Comparison of ENCODE assay signal across 8 cellular contexts in genomic region chr3:150411971-150412370, GRCh38. TPM values are rescaled to one million over a fixed set of nuclear protein-coding genes. Genes with fewer than 3 reads are reported as not detected.
DNase-seq lines count a peak whose midpoint lies in the region; ATAC-seq and TF ChIP-seq lines count a peak whose summit lies in the region.

No MANE protein-coding gene starts in this region.

- intact Hi-C loops in colonic mucosa (cut with DNase I) = loop anchor here (5.0 kb wide), 1 partner anchor 85 kb away; no protein-coding TSS in a partner anchor

- TF ChIP-seq POLR2A in NB4 (IDR thresholded peaks at IDR 0.05; ENCODE audit: extremely low read depth, insufficient read length) = no peak

- H3K9me3 ChIP-seq in CD4-positive, CD25-positive, alpha-beta regulatory T cell (ENCODE audit: control insufficient read depth in 2 of 2, low read length in 2 of 2) = no peaks in the 10 kb centered on the region
- H3K9me3 ChIP-seq in colonic mucosa (no peaks in the 10 kb centered on the region), neural cell (ENCODE audit: low read length) (no peaks in the 10 kb centered on the region)

- TF ChIP-seq RAD21 in neural cell (conservative IDR thresholded peaks at IDR 0.05) = no peak

- H3K4me3 ChIP-seq in CD4-positive, CD25-positive, alpha-beta regulatory T cell (ENCODE audit: low read depth, low read length) = peak overlapping the region; percentile 98
- H3K4me3 ChIP-seq in NB4 (ENCODE audit: low read depth, low read length) (peak overlapping the region; percentile 89), colonic mucosa (peak overlapping the region; percentile 97), neural cell (ENCODE audit: low read length) (peak overlapping the region; percentile 88)

- no peaks in the 10 kb centered on the region for H3K9me2 ChIP-seq in neural cell (ENCODE audit: insufficient read depth, low read length)

- peak overlapping the region; percentile 21 to 90 (median 76) for H3K27ac Mint-ChIP-seq in CD4-positive, CD25-positive, alpha-beta regulatory T cell

- peaks cover 44% of the 10 kb centered on the region for H4K20me1 ChIP-seq in neural cell (ENCODE audit: insufficient read depth)

- no peak for ATAC-seq in CD4-positive, CD25-positive, alpha-beta regulatory T cell (ENCODE audit: low read depth in 2 of 2)

- peaks cover 64% of the 10 kb centered on the region for H3K79me2 ChIP-seq in neural cell (replicated peaks; ENCODE audit: insufficient read depth, low read length)

- peak overlapping the region; percentile 95 for H3K4me2 ChIP-seq in neural cell (ENCODE audit: low read length)

- TF ChIP-seq EP300 in neural cell (conservative IDR thresholded peaks at IDR 0.05; ENCODE audit: poor library complexity, severe bottlenecking) = no peak

- H3K36me3 Mint-ChIP-seq in CD4-positive, CD25-positive, alpha-beta regulatory T cell = peaks cover 6% of the 10 kb centered on the region

- no peaks in the 10 kb centered on the region for H3K27me3 ChIP-seq in CD4-positive, CD25-positive, alpha-beta regulatory T cell (ENCODE audit: control insufficient read depth, insufficient read depth, low read length)
- H3K27me3 ChIP-seq in colonic mucosa (no peaks in the 10 kb centered on the region), neural cell (ENCODE audit: insufficient read depth, low read depth, low read length) (no peaks in the 10 kb centered on the region)

- H3K27me3 Mint-ChIP-seq in CD4-positive, CD25-positive, alpha-beta regulatory T cell = peaks cover 4% of the 10 kb centered on the region

- peaks cover 2% of the 10 kb centered on the region for H3K36me3 ChIP-seq in CD4-positive, CD25-positive, alpha-beta regulatory T cell (ENCODE audit: control insufficient read depth, insufficient read depth, low read length)
- H3K36me3 ChIP-seq in colonic mucosa = no peaks in the 10 kb centered on the region
- H3K36me3 ChIP-seq in neural cell (ENCODE audit: insufficient read depth, low read length) = no peaks in the 10 kb centered on the region

- H2AFZ ChIP-seq in neural cell (ENCODE audit: low read depth, low read length) = no peak overlapping the region

- H3F3A ChIP-seq in neural cell (ENCODE audit: insufficient read depth, low read length, poor library complexity, severe bottlenecking) = peaks cover 9% of the 10 kb centered on the region

- H3K9me3 Mint-ChIP-seq in CD4-positive, CD25-positive, alpha-beta regulatory T cell = no peaks in the 10 kb centered on the region

- TF ChIP-seq CTCF in NB4 (IDR thresholded peaks at IDR 0.05; ENCODE audit: low read depth, low read length) (no peak), colonic mucosa (IDR thresholded peaks at IDR 0.05) (no peak), neural cell (IDR thresholded peaks at IDR 0.05; ENCODE audit: poor library complexity, severe bottlenecking) (no peak)

- no peak overlapping the region for H3K27ac ChIP-seq in CD4-positive, CD25-positive, alpha-beta regulatory T cell (ENCODE audit: insufficient read depth, low read length, poor library complexity, severe bottlenecking)
- H3K27ac ChIP-seq in colonic mucosa = no peak overlapping the region
- no peak overlapping the region for H3K27ac ChIP-seq in neural cell (ENCODE audit: low read length)

- peak overlapping the region in 1 of 2 donors; percentile 100 for H3K9ac ChIP-seq in colonic mucosa (ENCODE audit: low read depth in 2 of 2, low read length in 2 of 2)
- peak overlapping the region; percentile 95 for H3K9ac ChIP-seq in neural cell (ENCODE audit: low read length)

- peaks cover 46 to 66% (median 51%) of the 10 kb centered on the region in 4 donors for H3K4me1 Mint-ChIP-seq in CD4-positive, CD25-positive, alpha-beta regulatory T cell

- peaks cover 65% of the 10 kb centered on the region for H3K4me1 ChIP-seq in CD4-positive, CD25-positive, alpha-beta regulatory T cell (ENCODE audit: control insufficient read depth, insufficient read depth, low read length, poor library complexity, severe bottlenecking)
- peaks cover 4% of the 10 kb centered on the region for H3K4me1 ChIP-seq in colonic mucosa

- no peak for DNase-seq in CD4-positive, CD25-positive, alpha-beta regulatory T cell
- DNase-seq in NB4 (ENCODE audit: low read depth) = peak; percentile 52
- no peak for DNase-seq in colonic mucosa
- no peak for DNase-seq in NCI-H524 (lab: John Stamatoyannopoulos, UW)
- DNase-seq in NCI-H146 (lab: John Stamatoyannopoulos, UW) = no peak
- DNase-seq in stimulated activated CD4-positive, alpha-beta T cell treated with anti-CD3 and anti-CD28 coated beads, Interleukin-2, amount 100 ng/mL, for 48 hours = no peak
- no peak for DNase-seq in NCI-H2081 treated with DMSO at 0.1 percent for 48 hours (lab: John Stamatoyannopoulos, UW)

- H3K4me3 Mint-ChIP-seq in CD4-positive, CD25-positive, alpha-beta regulatory T cell = peak overlapping the region; percentile 89 to 98 (median 96)

TF ChIP-seq in neural cell, 6 proteins besides CTCF, POLR2A, EP300 and RAD21:
- TF ChIP-seq MXI1 (conservative IDR thresholded peaks at IDR 0.05; ENCODE audit: poor library complexity, severe bottlenecking) = no peak
- no peak for TF ChIP-seq EZH2 (IDR thresholded peaks at IDR 0.05; ENCODE audit: borderline replicate concordance, insufficient read depth, low read length, poor library complexity, severe bottlenecking)
- no peak for TF ChIP-seq SMC3 (conservative IDR thresholded peaks at IDR 0.05; ENCODE audit: poor library complexity)
- TF ChIP-seq REST (IDR thresholded peaks at IDR 0.05; ENCODE audit: borderline replicate concordance) = no peak
- TF ChIP-seq TAF1 (IDR thresholded peaks at IDR 0.05; ENCODE audit: low read depth) = no peak
- no peak for TF ChIP-seq POLR2AphosphoS5 (IDR thresholded peaks at IDR 0.05)

RNA-seq across cellular contexts. Expression of gene TSC22D2, which starts 3.9 kb away (rescaled TPM):
- total RNA-seq in CD4-positive, CD25-positive, alpha-beta regulatory T cell = 49.0 TPM
- polyA plus RNA-seq in CD4-positive, CD25-positive, alpha-beta regulatory T cell = 1 to 10 TPM; 4.9 to 6.8 (median 6.4) TPM
- total RNA-seq in colonic mucosa = 10 to 100 TPM; 16.7 to 31.7 TPM
- polyA plus RNA-seq in neural cell = 11.9 and 15.3 TPM in 2 replicates
- polyA minus RNA-seq in neural cell = 16.8 and 25.4 TPM in 2 replicates
